Comparison of ENCODE assay signal across 1 cellular context in the genomic region with DNA sequence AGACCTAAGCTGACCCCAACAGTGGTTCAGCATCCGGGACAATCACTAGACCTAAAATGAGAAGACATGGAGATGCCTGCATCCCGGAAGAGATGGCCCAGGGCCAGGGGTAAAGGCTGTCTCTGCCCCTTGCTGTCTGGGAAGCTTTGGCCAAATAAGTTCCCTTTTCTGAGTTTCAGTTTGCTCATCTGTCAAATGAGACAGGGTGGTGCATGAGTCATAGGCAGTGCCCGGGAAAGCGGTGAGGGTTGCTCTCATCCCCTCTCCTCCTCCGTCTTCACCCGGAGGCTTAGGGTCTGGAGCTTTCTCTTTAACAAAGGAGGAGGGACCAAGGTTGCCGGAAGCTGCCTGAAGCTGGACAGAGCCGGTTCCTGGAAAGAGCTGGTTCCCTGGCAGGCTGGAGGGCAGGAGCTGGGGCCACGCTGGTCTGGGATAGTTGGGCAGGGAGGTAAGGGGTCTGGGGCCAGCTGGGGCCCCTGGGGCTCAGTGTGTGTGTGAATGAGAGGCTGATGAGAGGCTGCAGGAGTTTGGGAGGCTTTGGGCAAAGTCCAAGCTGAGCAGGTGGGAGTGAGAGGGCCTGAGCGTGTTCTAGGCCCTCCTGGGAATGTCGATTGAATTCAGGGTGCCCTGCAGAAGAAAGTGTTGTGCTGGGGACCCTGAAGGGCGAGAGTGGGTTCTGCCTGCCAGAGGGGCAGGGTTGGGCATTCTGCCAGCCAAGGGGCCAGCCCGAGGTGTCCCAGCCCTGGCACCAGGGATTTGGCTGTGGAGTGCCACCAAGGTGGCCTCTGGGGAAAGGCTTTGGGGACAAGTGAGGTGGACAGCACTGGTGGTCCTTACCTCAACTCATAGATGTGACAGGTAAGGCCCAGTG.
TF ChIP-seq lines count a peak whose summit lies in the region.

Gene SDSL (plus strand): TSS at position 351 of the 871 bp plus-strand sequence. CDS start 5,603 bp downstream, outside the sequence.

TF ChIP-seq in K562, 482 proteins besides CTCF, POLR2A, EP300 and RAD21 (continued from another document and continues in another):
- peak; percentile 53; the same call in 1 of the 2 replicates for TF ChIP-seq ZBTB40 (IDR thresholded peaks at IDR 0.05)
- TF ChIP-seq ZBTB40 (CRISPR knock-in tag; IDR thresholded peaks at IDR 0.05) = no peak
- TF ChIP-seq ZBTB17 (CRISPR knock-in tag; IDR thresholded peaks at IDR 0.05) = 0 out of 2 replicates have a peak, but pooled peaks have one; percentile 51
- no peak for TF ChIP-seq ZNF282 (CRISPR knock-in tag; IDR thresholded peaks at IDR 0.05)
- TF ChIP-seq ZNF316 (IDR thresholded peaks at IDR 0.05) = no peak
- TF ChIP-seq POLR2AphosphoS2 (IDR thresholded peaks at IDR 0.05; ENCODE audit: low read length) = no peak; the same call in 1 of the 2 replicates
- no peak; the same call in 1 of the 2 replicates for TF ChIP-seq MIER1 (IDR thresholded peaks at IDR 0.05; ENCODE audit: low read depth)
- 0 out of 2 replicates have a peak, but pooled peaks have one; percentile 56 for TF ChIP-seq ZBTB1 (CRISPR knock-in tag; IDR thresholded peaks at IDR 0.05; ENCODE audit: borderline replicate concordance, low read depth)
- no peak for TF ChIP-seq NR1H2 (CRISPR knock-in tag; IDR thresholded peaks at IDR 0.05)
- TF ChIP-seq KLF16 (IDR thresholded peaks at IDR 0.05) = peak; percentile 98
- TF ChIP-seq EHMT2 (IDR thresholded peaks at IDR 0.05) = peak; percentile 10; the same call in 1 of the 2 replicates
- no peak for TF ChIP-seq CREB3L1 (IDR thresholded peaks at IDR 0.05; ENCODE audit: borderline replicate concordance, low read depth)
- no peak for TF ChIP-seq TAF9B (IDR thresholded peaks at IDR 0.05; ENCODE audit: partially characterized antibody)
- TF ChIP-seq ARID2 (IDR thresholded peaks at IDR 0.05) = no peak
- TF ChIP-seq HNRNPH1 (optimal IDR thresholded peaks at IDR 0.05; ENCODE audit: low read depth, low read length) = no peak
- no peak for TF ChIP-seq ERF (CRISPR knock-in tag; IDR thresholded peaks at IDR 0.05)
- 0 out of 2 replicates have a peak, but pooled peaks have one; percentile 12 for TF ChIP-seq HINFP (tag; conservative IDR thresholded peaks at IDR 0.05; ENCODE audit: low read depth)
- TF ChIP-seq PYGO2 (tag; IDR thresholded peaks at IDR 0.05) = no peak
- peak; percentile 28 to 74; a peak in 2 of 4 replicates for TF ChIP-seq FOXK2 (conservative IDR thresholded peaks at IDR 0.05 in 1 of 2, IDR thresholded peaks at IDR 0.05 in 1 of 2; ENCODE audit: low read depth in 2 of 2)
- peak; percentile 78 for TF ChIP-seq ZNF589 (CRISPR knock-in tag; IDR thresholded peaks at IDR 0.05; ENCODE audit: low read depth)
- no peak for TF ChIP-seq POLR3G (IDR thresholded peaks at IDR 0.05; ENCODE audit: extremely low read depth, insufficient read length, insufficient replicate concordance)
- peak; percentile 80 for TF ChIP-seq TAF1 (IDR thresholded peaks at IDR 0.05; ENCODE audit: control insufficient read depth, extremely low read depth, insufficient read depth, low read length, severe bottlenecking)
- TF ChIP-seq ZNF253 (CRISPR knock-in tag; conservative IDR thresholded peaks at IDR 0.05) = no peak
- no peak for TF ChIP-seq GTF2F1 (IDR thresholded peaks at IDR 0.05; ENCODE audit: low read depth, low read length)
- peak; percentile 93 for TF ChIP-seq GTF2E2 (tag; IDR thresholded peaks at IDR 0.05)
- no peak for TF ChIP-seq ZNF431 (CRISPR knock-in tag; IDR thresholded peaks at IDR 0.05)
- peak; percentile 68; the same call in 1 of the 2 replicates for TF ChIP-seq RNF2 (IDR thresholded peaks at IDR 0.05)
- TF ChIP-seq, protein P1, sequence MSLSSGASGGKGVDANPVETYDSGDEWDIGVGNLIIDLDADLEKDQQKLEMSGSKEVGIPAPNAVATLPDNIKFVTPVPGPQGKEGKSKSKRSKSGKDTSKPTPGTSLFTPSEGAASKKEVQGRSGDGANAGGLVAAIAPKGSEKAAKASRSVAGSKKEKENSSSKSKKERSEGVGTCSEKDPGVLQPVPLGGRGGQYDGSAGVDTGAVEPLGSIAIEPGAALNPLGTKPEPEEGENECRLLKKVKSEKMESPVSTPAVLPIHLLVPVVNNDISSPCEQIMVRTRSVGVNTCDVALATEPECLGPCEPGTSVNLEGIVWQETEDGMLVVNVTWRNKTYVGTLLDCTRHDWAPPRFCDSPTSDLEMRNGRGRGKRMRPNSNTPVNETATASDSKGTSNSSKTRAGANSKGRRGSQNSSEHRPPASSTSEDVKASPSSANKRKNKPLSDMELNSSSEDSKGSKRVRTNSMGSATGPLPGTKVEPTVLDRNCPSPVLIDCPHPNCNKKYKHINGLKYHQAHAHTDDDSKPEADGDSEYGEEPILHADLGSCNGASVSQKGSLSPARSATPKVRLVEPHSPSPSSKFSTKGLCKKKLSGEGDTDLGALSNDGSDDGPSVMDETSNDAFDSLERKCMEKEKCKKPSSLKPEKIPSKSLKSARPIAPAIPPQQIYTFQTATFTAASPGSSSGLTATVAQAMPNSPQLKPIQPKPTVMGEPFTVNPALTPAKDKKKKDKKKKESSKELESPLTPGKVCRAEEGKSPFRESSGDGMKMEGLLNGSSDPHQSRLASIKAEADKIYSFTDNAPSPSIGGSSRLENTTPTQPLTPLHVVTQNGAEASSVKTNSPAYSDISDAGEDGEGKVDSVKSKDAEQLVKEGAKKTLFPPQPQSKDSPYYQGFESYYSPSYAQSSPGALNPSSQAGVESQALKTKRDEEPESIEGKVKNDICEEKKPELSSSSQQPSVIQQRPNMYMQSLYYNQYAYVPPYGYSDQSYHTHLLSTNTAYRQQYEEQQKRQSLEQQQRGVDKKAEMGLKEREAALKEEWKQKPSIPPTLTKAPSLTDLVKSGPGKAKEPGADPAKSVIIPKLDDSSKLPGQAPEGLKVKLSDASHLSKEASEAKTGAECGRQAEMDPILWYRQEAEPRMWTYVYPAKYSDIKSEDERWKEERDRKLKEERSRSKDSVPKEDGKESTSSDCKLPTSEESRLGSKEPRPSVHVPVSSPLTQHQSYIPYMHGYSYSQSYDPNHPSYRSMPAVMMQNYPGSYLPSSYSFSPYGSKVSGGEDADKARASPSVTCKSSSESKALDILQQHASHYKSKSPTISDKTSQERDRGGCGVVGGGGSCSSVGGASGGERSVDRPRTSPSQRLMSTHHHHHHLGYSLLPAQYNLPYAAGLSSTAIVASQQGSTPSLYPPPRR (CRISPR knock-in tag; IDR thresholded peaks at IDR 0.05; ENCODE audit: borderline replicate concordance) = no peak
- 0 out of 2 replicates have a peak, but pooled peaks have one; percentile 20 for TF ChIP-seq RFX7 (CRISPR knock-in tag; IDR thresholded peaks at IDR 0.05)
- TF ChIP-seq HSF4 (CRISPR knock-in tag; IDR thresholded peaks at IDR 0.05; ENCODE audit: borderline replicate concordance) = no peak
- TF ChIP-seq PTRF (tag; IDR thresholded peaks at IDR 0.05) = no peak
- TF ChIP-seq FOXP4 (CRISPR knock-in tag; IDR thresholded peaks at IDR 0.05; ENCODE audit: borderline replicate concordance) = no peak
- TF ChIP-seq, protein P2, sequence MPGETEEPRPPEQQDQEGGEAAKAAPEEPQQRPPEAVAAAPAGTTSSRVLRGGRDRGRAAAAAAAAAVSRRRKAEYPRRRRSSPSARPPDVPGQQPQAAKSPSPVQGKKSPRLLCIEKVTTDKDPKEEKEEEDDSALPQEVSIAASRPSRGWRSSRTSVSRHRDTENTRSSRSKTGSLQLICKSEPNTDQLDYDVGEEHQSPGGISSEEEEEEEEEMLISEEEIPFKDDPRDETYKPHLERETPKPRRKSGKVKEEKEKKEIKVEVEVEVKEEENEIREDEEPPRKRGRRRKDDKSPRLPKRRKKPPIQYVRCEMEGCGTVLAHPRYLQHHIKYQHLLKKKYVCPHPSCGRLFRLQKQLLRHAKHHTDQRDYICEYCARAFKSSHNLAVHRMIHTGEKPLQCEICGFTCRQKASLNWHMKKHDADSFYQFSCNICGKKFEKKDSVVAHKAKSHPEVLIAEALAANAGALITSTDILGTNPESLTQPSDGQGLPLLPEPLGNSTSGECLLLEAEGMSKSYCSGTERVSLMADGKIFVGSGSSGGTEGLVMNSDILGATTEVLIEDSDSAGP (CRISPR knock-in tag; IDR thresholded peaks at IDR 0.05) = peak; percentile 89
- no peak for TF ChIP-seq ZNF354B (CRISPR knock-in tag; IDR thresholded peaks at IDR 0.05)
- TF ChIP-seq RBM25 (IDR thresholded peaks at IDR 0.05; ENCODE audit: low read depth, low read length, severe bottlenecking) = no peak
